ENCODE assay signal across 1 cellular context in genomic region chr4:158302076-158302866, GRCh38.
TF ChIP-seq lines count a peak whose summit lies in the region.

No MANE protein-coding gene starts in this region.

TF ChIP-seq in IMR-90, 13 proteins besides CTCF, POLR2A, EP300 and RAD21:
- no peak for TF ChIP-seq SMC3 (IDR thresholded peaks at IDR 0.05; ENCODE audit: low read depth, low read length)
- no peak for TF ChIP-seq BHLHE40 (IDR thresholded peaks at IDR 0.05; ENCODE audit: low read depth, low read length)
- TF ChIP-seq MAFK (IDR thresholded peaks at IDR 0.05; ENCODE audit: low read depth, low read length): no peak
- no peak for TF ChIP-seq CEBPB (IDR thresholded peaks at IDR 0.05; ENCODE audit: low read depth, low read length)
- no peak for TF ChIP-seq CHD1 (IDR thresholded peaks at IDR 0.05; ENCODE audit: low read depth, low read length)
- TF ChIP-seq, protein P1, sequence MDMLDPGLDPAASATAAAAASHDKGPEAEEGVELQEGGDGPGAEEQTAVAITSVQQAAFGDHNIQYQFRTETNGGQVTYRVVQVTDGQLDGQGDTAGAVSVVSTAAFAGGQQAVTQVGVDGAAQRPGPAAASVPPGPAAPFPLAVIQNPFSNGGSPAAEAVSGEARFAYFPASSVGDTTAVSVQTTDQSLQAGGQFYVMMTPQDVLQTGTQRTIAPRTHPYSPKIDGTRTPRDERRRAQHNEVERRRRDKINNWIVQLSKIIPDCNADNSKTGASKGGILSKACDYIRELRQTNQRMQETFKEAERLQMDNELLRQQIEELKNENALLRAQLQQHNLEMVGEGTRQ (IDR thresholded peaks at IDR 0.05; ENCODE audit: low read depth, low read length): no peak
- TF ChIP-seq RFX5 (IDR thresholded peaks at IDR 0.05; ENCODE audit: low read depth, low read length): no peak
- TF ChIP-seq MAZ (IDR thresholded peaks at IDR 0.05; ENCODE audit: borderline replicate concordance, low read depth, low read length): no peak
- no peak for TF ChIP-seq FOS (IDR thresholded peaks at IDR 0.05; ENCODE audit: low read depth, low read length)
- TF ChIP-seq NFE2L2 (IDR thresholded peaks at IDR 0.05; ENCODE audit: low read depth, low read length): no peak
- TF ChIP-seq MXI1 (IDR thresholded peaks at IDR 0.05; ENCODE audit: borderline replicate concordance, low read depth, low read length): no peak
- TF ChIP-seq, protein P2, sequence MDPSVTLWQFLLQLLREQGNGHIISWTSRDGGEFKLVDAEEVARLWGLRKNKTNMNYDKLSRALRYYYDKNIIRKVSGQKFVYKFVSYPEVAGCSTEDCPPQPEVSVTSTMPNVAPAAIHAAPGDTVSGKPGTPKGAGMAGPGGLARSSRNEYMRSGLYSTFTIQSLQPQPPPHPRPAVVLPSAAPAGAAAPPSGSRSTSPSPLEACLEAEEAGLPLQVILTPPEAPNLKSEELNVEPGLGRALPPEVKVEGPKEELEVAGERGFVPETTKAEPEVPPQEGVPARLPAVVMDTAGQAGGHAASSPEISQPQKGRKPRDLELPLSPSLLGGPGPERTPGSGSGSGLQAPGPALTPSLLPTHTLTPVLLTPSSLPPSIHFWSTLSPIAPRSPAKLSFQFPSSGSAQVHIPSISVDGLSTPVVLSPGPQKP (IDR thresholded peaks at IDR 0.05; ENCODE audit: borderline replicate concordance, low read depth, low read length): no peak
- TF ChIP-seq RCOR1 (IDR thresholded peaks at IDR 0.05; ENCODE audit: insufficient replicate concordance, low read length): no peak
